In genomic region chr20:61909028-61909427, GRCh38 we compare ENCODE assay signal across 19 cellular contexts.
"Had no signal": no experiment of that assay in that cellular context is flagged by ENCODE, and none has a peak within 500 bp of the region (broad histone marks: within the 10 kb centered on the region; RNA-seq: fewer than 3 reads in every experiment).

No MANE protein-coding gene starts in this region.

- H3K36me3 ChIP-seq: SJCRH30 had no signal

- ATAC-seq: SK-N-SH treated with all-trans-retinoic acid at 6 μM for 48 hours had no signal

- H3K4me1 ChIP-seq: SJCRH30 had no signal

- H3K4me3 ChIP-seq: SJCRH30 had no signal

- DNase-seq: KBM-7, MV-4-11, NCI-H1048, NCI-H1105 treated with DMSO at 0.1 percent for 48 hours, NCI-H1417 treated with DMSO at 0.1 percent for 48 hours, NCI-H1694 treated with DMSO at 0.1 percent for 48 hours, NCI-H1930, NCI-H2081, NCI-H2107, NCI-H2227 treated with DMSO at 0.1 percent for 48 hours, NCI-H524, NCI-H69, NCI-H774, RPMI8226, SHP77, SJCRH30 had no signal

- H3K27ac ChIP-seq: HL-60, SJCRH30 had no signal

- FAIRE-seq: RCC 7860 had no signal
